In genomic region chr9:31443630-31444457, GRCh38 we compare ENCODE assay signal across 8 cellular contexts.
DNase-seq lines count a peak whose midpoint lies in the region; ATAC-seq, FAIRE-seq and TF ChIP-seq lines count a peak whose summit lies in the region.
"Not testable (repeated sequence)": the region's sequence is repeated elsewhere in the genome, so short reads cannot be mapped to it uniquely, and the experiment has no call there.

No MANE protein-coding gene starts in this region.

- peak overlapping the region; percentile 82 for H2AFZ ChIP-seq in neural progenitor cell (replicated peaks)

- peak; percentile 47 for FAIRE-seq in GM19239 (lab: Jason Lieb, UNC)

- not testable (repeated sequence) for H3K9ac ChIP-seq in neural progenitor cell

- H4K20me1 ChIP-seq in neural progenitor cell (ENCODE audit: low read depth), result not testable (repeated sequence)

- H3K27ac Mint-ChIP-seq in chondrocyte (ENCODE audit: unreplicated experiment) (peak overlapping the region; percentile 91), neural progenitor cell (peak overlapping the region; percentile 99)

- H3K79me2 ChIP-seq in neural progenitor cell (ENCODE audit: low read depth), result not testable (repeated sequence)

- H3K36me3 ChIP-seq in neural progenitor cell, result not testable (repeated sequence)

- H3K27me3 ChIP-seq in neural progenitor cell, result not testable (repeated sequence)

- H3K4me1 ChIP-seq in neural progenitor cell, result not testable (repeated sequence)

- peak; percentile 65 for ATAC-seq in GM18499 (IDR thresholded peaks at IDR 0.05; ENCODE audit: insufficient read depth, unreplicated experiment)
- ATAC-seq in GM21528 (IDR thresholded peaks at IDR 0.05; ENCODE audit: low FRiP score, unreplicated experiment), result peak; percentile 69
- ATAC-seq in HG02840 (IDR thresholded peaks at IDR 0.05; ENCODE audit: low FRiP score, unreplicated experiment), result peak; percentile 80
- ATAC-seq in HG03139 (IDR thresholded peaks at IDR 0.05; ENCODE audit: unreplicated experiment), result peak; percentile 51

- H3K27ac ChIP-seq in neural progenitor cell, result peak overlapping the region; percentile 33

- not testable (repeated sequence) for TF ChIP-seq CTCF in chondrocyte (IDR thresholded peaks at IDR 0.05); neural progenitor cell (IDR thresholded peaks at IDR 0.05)

- not testable (repeated sequence) for H3K4me3 Mint-ChIP-seq in chondrocyte (ENCODE audit: unreplicated experiment)
- H3K4me3 Mint-ChIP-seq in neural progenitor cell, result peak overlapping the region; percentile 48

- TF ChIP-seq RAD21 in Ishikawa (IDR thresholded peaks at IDR 0.05; ENCODE audit: low read depth), result not testable (repeated sequence)

- not testable (repeated sequence) for H3K9me3 ChIP-seq in neural progenitor cell (ENCODE audit: low read depth)

- not testable (repeated sequence) for DNase-seq in GM19239 (ENCODE audit: insufficient read length, low spot score); chondrocyte (ENCODE audit: low spot score)
- peak; percentile 57 for DNase-seq in neural progenitor cell (ENCODE audit: low spot score)

- TF ChIP-seq EP300 in Ishikawa (IDR thresholded peaks at IDR 0.05; ENCODE audit: borderline replicate concordance), result peak; percentile 58; the same call in 1 of the 2 replicates

- not testable (repeated sequence) for H3F3A ChIP-seq in neural progenitor cell (ENCODE audit: low read depth)

- H3K4me2 ChIP-seq in neural progenitor cell, result peak overlapping the region; percentile 24

- H3K9me3 Mint-ChIP-seq in chondrocyte (ENCODE audit: low read depth); neural progenitor cell: not testable (repeated sequence)

- not testable (repeated sequence) for H3K36me3 Mint-ChIP-seq in chondrocyte (ENCODE audit: low read depth); neural progenitor cell

- H3K4me1 Mint-ChIP-seq in chondrocyte (ENCODE audit: low read depth) (peaks cover 20% of the 10 kb centered on the region), neural progenitor cell (peaks cover 24% of the 10 kb centered on the region)

- H3K27me3 Mint-ChIP-seq in chondrocyte (ENCODE audit: low read depth); neural progenitor cell (ENCODE audit: insufficient read depth, low read depth): not testable (repeated sequence)

- H3K4me3 ChIP-seq in neural progenitor cell, result not testable (repeated sequence)

TF ChIP-seq in Ishikawa, 13 proteins besides CTCF, POLR2A, EP300 and RAD21:
- 0 out of 2 replicates have a peak, but pooled peaks have one; percentile 12 for TF ChIP-seq NFIC (IDR thresholded peaks at IDR 0.05)
TF ChIP-seq in Ishikawa: peak in this region for 1; not testable (repeated sequence) for 12.
